In genomic region chr22:39220897-39221850, GRCh38 we compare ENCODE assay signal across 9 cellular contexts. TPM values are rescaled to one million over a fixed set of nuclear protein-coding genes. Genes with fewer than 3 reads are reported as not detected.
A peak's percentile ranks its signal among the peaks of the same experiment; 100 is the strongest.
DNase-seq lines count a peak whose midpoint lies in the region; ATAC-seq and TF ChIP-seq lines count a peak whose summit lies in the region.
"Had no signal": no experiment of that assay in that cellular context is flagged by ENCODE, and none has a peak within 500 bp of the region (broad histone marks: within the 10 kb centered on the region; RNA-seq: fewer than 3 reads in every experiment).

No MANE protein-coding gene starts in this region.

- H3K36me3 Mint-ChIP-seq in WTC11: peaks cover 12% of the 10 kb centered on the region

- H3K27me3 Mint-ChIP-seq in WTC11 (ENCODE audit: low read depth): no peaks in the 10 kb centered on the region

- no peaks in the 10 kb centered on the region for H3K4me1 ChIP-seq in gastrocnemius medialis
- H3K4me1 ChIP-seq: vagina had no signal

- no peak overlapping the region for H3K4me3 Mint-ChIP-seq in WTC11

- intact Hi-C loops in Right ventricle myocardium superior (cut with DNase I) (no loop called here), gastrocnemius medialis (cut with DNase I; ENCODE audit: low total_unique reads) (no loop called here)

- H3K27ac ChIP-seq in gastrocnemius medialis: peak overlapping the region in 1 of 4 donors; percentile 13
- H3K27ac ChIP-seq: vagina had no signal

- no peaks in the 10 kb centered on the region for H3K9me3 ChIP-seq in gastrocnemius medialis
- H3K9me3 ChIP-seq: vagina had no signal

- CTCF ChIA-PET in WTC11 (lab: Charles Lee): interaction anchor here (1.4 kb wide), 1 partner anchor 9 kb away, joined by 7 read pairs; no protein-coding TSS in a partner anchor

- no peak overlapping the region for H3K4me3 ChIP-seq in gastrocnemius medialis
- H3K4me3 ChIP-seq: vagina had no signal

- in situ Hi-C loops in gastrocnemius medialis (cut with MboI; ENCODE audit: low sequenced_read_pairs in 4 of 4): no loop called here

- ATAC-seq in WTC11: no peak
- ATAC-seq in Right ventricle myocardium superior (ENCODE audit: poor library complexity): peak; percentile 79
- ATAC-seq in gastrocnemius medialis: peak; percentile 31 to 36
- no peak for ATAC-seq in HG02885 (IDR thresholded peaks at IDR 0.05; ENCODE audit: poor library complexity, unreplicated experiment)
- no peak for ATAC-seq in HG02870 (IDR thresholded peaks at IDR 0.05; ENCODE audit: unreplicated experiment)
- ATAC-seq in HG03565 (IDR thresholded peaks at IDR 0.05; ENCODE audit: unreplicated experiment): no peak

- H3K9me3 Mint-ChIP-seq in WTC11: peaks cover 24% of the 10 kb centered on the region

- H3K27ac Mint-ChIP-seq in WTC11: peak overlapping the region; percentile 13; the same call in 1 of the 2 replicates

- peaks cover 10% of the 10 kb centered on the region for H3K4me1 Mint-ChIP-seq in WTC11

- POLR2A ChIA-PET in WTC11 (lab: Charles Lee): no interaction called here

- TF ChIP-seq CTCF in WTC11 (IDR thresholded peaks at IDR 0.05): no peak
- no peak for TF ChIP-seq CTCF in gastrocnemius medialis (IDR thresholded peaks at IDR 0.05 in 4 of 5, conservative IDR thresholded peaks at IDR 0.05 in 1 of 5)

- H3K36me3 ChIP-seq in gastrocnemius medialis: peaks cover 0 to 16% of the 10 kb centered on the region in 2 donors

- peak; percentile 21 for DNase-seq in GM04503 (ENCODE audit: low read depth)
- DNase-seq in WTC11 (ENCODE audit: low spot score): no peak
- peak; percentile 38 for DNase-seq in Right ventricle myocardium superior
- no peak for DNase-seq in gastrocnemius medialis
- DNase-seq: NCI-H2081 treated with DMSO at 0.1 percent for 48 hours had no signal

- TF ChIP-seq POLR2A in gastrocnemius medialis (IDR thresholded peaks at IDR 0.05): no peak

- H3K27me3 ChIP-seq in gastrocnemius medialis: no peaks in the 10 kb centered on the region
- H3K27me3 ChIP-seq: vagina had no signal

TF ChIP-seq in WTC11, 78 proteins besides CTCF, POLR2A, EP300 and RAD21:
- TF ChIP-seq NFYB (CRISPR knock-in tag; conservative IDR thresholded peaks at IDR 0.05; ENCODE audit: low read depth) (no peak), NFE2L1 (CRISPR knock-in tag; IDR thresholded peaks at IDR 0.05) (no peak), TEAD4 (CRISPR knock-in tag; IDR thresholded peaks at IDR 0.05) (no peak), NR2C2 (CRISPR knock-in tag; IDR thresholded peaks at IDR 0.05) (no peak), JAZF1 (CRISPR knock-in tag; IDR thresholded peaks at IDR 0.05) (no peak), USF1 (CRISPR knock-in tag; IDR thresholded peaks at IDR 0.05) (no peak), ZNF396 (CRISPR knock-in tag; IDR thresholded peaks at IDR 0.05; ENCODE audit: borderline replicate concordance) (no peak)

RNA-seq across cellular contexts. Expression of gene PDGFB, which starts 23.6 kb away (rescaled TPM):
- total RNA-seq in WTC11 (2021): 6.8 to 9.2 TPM (median 7.7 TPM) in 3 replicates
- 16.2 TPM for total RNA-seq in Right ventricle myocardium superior
- total RNA-seq in gastrocnemius medialis: 10 to 100 TPM in 1 of 4 donors, 1 to 10 TPM in 3; 6.0 to 20.0 (median 8.9) TPM

Comparison
In these comparisons a context has a peak if more than half of its experiments do, and no peak if none do; other contexts are left out.
1. DNase-seq: peak in GM04503 (single experiment) and Right ventricle myocardium superior (single experiment); none in WTC11 (single experiment) and gastrocnemius medialis (0 of 2).
2. ATAC-seq: peak in Right ventricle myocardium superior (single experiment) and gastrocnemius medialis (2 of 2); none in WTC11 (single experiment), HG02885 (single experiment), HG02870 (single experiment) and HG03565 (single experiment).